Comparison of ENCODE assay signal across 1 cellular context in genomic region chrX:130057209-130057608, GRCh38.
TF ChIP-seq lines count a peak whose summit lies in the region.

No MANE protein-coding gene starts in this region.

TF ChIP-seq in GM23338, 12 proteins besides CTCF, POLR2A, EP300 and RAD21 (continued from another document):
- TF ChIP-seq ZNF462 (CRISPR knock-in tag; IDR thresholded peaks at IDR 0.05) (no peak), ZNF114 (CRISPR knock-in tag; IDR thresholded peaks at IDR 0.05) (no peak), ZNF331 (CRISPR knock-in tag; IDR thresholded peaks at IDR 0.05; ENCODE audit: low read depth) (no peak), REST (IDR thresholded peaks at IDR 0.05; ENCODE audit: unreplicated experiment) (no peak), STAT1 (IDR thresholded peaks at IDR 0.05; ENCODE audit: unreplicated experiment) (no peak), NANOG (IDR thresholded peaks at IDR 0.05; ENCODE audit: borderline replicate concordance) (no peak), EZH2 (IDR thresholded peaks at IDR 0.05; ENCODE audit: low read depth, unreplicated experiment) (no peak), CREB1 (CRISPR knock-in tag; IDR thresholded peaks at IDR 0.05; ENCODE audit: low read depth) (no peak)
